In the genomic region with DNA sequence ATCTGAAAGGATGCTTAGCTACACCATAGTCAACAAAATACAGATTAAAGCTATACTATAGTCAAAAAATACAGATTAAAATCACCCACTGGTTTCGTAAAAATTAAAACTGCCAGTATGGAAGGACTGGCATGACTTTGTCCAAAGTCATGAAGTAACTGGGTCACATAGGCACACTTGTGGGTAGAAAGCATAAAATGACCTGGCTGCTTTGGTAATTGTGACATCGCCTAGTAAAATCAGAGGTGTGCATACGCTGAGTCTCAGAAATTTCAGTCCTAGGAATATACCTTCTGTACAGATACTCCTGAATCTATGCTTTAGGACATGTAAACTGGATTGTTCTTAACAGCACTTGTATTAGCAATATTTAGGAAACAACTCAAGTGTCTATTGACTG, we compare ENCODE assay signal across 1 cellular context.
TF ChIP-seq lines count a peak whose summit lies in the region.

No MANE protein-coding gene starts in this region.

TF ChIP-seq in GM12878, 131 proteins besides CTCF, POLR2A, EP300 and RAD21:
- TF ChIP-seq SMAD5 (IDR thresholded peaks at IDR 0.05; ENCODE audit: low read depth) = no peak
- TF ChIP-seq MXI1 (IDR thresholded peaks at IDR 0.05; ENCODE audit: low read depth, low read length) = no peak
- TF ChIP-seq YBX1 (IDR thresholded peaks at IDR 0.05) = no peak
- TF ChIP-seq ZNF207 (IDR thresholded peaks at IDR 0.05; ENCODE audit: borderline replicate concordance) = no peak
- TF ChIP-seq MTA3 (IDR thresholded peaks at IDR 0.05; ENCODE audit: borderline replicate concordance, low read length) = no peak
- TF ChIP-seq, protein P1, sequence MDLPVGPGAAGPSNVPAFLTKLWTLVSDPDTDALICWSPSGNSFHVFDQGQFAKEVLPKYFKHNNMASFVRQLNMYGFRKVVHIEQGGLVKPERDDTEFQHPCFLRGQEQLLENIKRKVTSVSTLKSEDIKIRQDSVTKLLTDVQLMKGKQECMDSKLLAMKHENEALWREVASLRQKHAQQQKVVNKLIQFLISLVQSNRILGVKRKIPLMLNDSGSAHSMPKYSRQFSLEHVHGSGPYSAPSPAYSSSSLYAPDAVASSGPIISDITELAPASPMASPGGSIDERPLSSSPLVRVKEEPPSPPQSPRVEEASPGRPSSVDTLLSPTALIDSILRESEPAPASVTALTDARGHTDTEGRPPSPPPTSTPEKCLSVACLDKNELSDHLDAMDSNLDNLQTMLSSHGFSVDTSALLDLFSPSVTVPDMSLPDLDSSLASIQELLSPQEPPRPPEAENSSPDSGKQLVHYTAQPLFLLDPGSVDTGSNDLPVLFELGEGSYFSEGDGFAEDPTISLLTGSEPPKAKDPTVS (IDR thresholded peaks at IDR 0.05; ENCODE audit: low read depth, low read length) = no peak
- no peak for TF ChIP-seq SMARCA5 (IDR thresholded peaks at IDR 0.05)
- TF ChIP-seq EZH2 (IDR thresholded peaks at IDR 0.05; ENCODE audit: borderline replicate concordance, control insufficient read depth, low read depth, low read length) = no peak
- TF ChIP-seq, protein P2, sequence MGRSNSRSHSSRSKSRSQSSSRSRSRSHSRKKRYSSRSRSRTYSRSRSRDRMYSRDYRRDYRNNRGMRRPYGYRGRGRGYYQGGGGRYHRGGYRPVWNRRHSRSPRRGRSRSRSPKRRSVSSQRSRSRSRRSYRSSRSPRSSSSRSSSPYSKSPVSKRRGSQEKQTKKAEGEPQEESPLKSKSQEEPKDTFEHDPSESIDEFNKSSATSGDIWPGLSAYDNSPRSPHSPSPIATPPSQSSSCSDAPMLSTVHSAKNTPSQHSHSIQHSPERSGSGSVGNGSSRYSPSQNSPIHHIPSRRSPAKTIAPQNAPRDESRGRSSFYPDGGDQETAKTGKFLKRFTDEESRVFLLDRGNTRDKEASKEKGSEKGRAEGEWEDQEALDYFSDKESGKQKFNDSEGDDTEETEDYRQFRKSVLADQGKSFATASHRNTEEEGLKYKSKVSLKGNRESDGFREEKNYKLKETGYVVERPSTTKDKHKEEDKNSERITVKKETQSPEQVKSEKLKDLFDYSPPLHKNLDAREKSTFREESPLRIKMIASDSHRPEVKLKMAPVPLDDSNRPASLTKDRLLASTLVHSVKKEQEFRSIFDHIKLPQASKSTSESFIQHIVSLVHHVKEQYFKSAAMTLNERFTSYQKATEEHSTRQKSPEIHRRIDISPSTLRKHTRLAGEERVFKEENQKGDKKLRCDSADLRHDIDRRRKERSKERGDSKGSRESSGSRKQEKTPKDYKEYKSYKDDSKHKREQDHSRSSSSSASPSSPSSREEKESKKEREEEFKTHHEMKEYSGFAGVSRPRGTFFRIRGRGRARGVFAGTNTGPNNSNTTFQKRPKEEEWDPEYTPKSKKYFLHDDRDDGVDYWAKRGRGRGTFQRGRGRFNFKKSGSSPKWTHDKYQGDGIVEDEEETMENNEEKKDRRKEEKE (IDR thresholded peaks at IDR 0.05) = no peak
- TF ChIP-seq DPF2 (IDR thresholded peaks at IDR 0.05) = no peak
- TF ChIP-seq ZBTB40 (IDR thresholded peaks at IDR 0.05; ENCODE audit: borderline replicate concordance) = no peak
- TF ChIP-seq CBX3 (IDR thresholded peaks at IDR 0.05; ENCODE audit: borderline replicate concordance, low read depth) = no peak
TF ChIP-seq in GM12878: peak in this region for 0.
